In genomic region chr7:83347836-83348482, GRCh38 we compare ENCODE assay signal across 13 cellular contexts.
A peak's percentile ranks its signal among the peaks of the same experiment; 100 is the strongest.
DNase-seq lines count a peak whose midpoint lies in the region; ATAC-seq, FAIRE-seq and TF ChIP-seq lines count a peak whose summit lies in the region.
"Had no signal": no experiment of that assay in that cellular context is flagged by ENCODE, and none has a peak within 500 bp of the region (broad histone marks: within the 10 kb centered on the region; RNA-seq: fewer than 3 reads in every experiment).

No MANE protein-coding gene starts in this region.

- H3K4me1 ChIP-seq in trophoblast cell (ENCODE audit: control insufficient read depth in 1 of 2, insufficient read depth in 2 of 2, low read length in 2 of 2) = no peaks in the 10 kb centered on the region

- H3K27ac Mint-ChIP-seq in type B pancreatic cell = no peak overlapping the region
- H3K27ac Mint-ChIP-seq: stimulated activated naive B cell treated with anti-CD40 and anti-IgM and Interleukin-4, amounts not matched to agents 10 μg/mL and 1 μg/mL and 100 μg/mL, for 72 hours; T-helper 2 cell treated with Interferon-gamma antibody and Interleukin-4, amounts not matched to agents 5 μg/mL and 100 μg/mL, for 36 hours had no signal

- no peaks in the 10 kb centered on the region for H3K27me3 Mint-ChIP-seq in type B pancreatic cell
- H3K27me3 Mint-ChIP-seq: stimulated activated naive B cell treated with anti-CD40 and anti-IgM and Interleukin-4, amounts not matched to agents 10 μg/mL and 1 μg/mL and 100 μg/mL, for 72 hours had no signal

- H3K4ac ChIP-seq in trophoblast cell (ENCODE audit: low read depth, low read length) = no peak overlapping the region

- no peak overlapping the region for H4K8ac ChIP-seq in trophoblast cell (ENCODE audit: low read depth, low read length)

- no peaks in the 10 kb centered on the region for H3K9me3 ChIP-seq in trophoblast cell (ENCODE audit: insufficient read depth, low read depth, low read length)

- H2BK5ac ChIP-seq in trophoblast cell (ENCODE audit: low read depth, low read length, poor library complexity) = no peak overlapping the region

- H3K36me3 Mint-ChIP-seq in type B pancreatic cell = no peaks in the 10 kb centered on the region
- H3K36me3 Mint-ChIP-seq: stimulated activated naive B cell treated with anti-CD40 and anti-IgM and Interleukin-4, amounts not matched to agents 10 μg/mL and 1 μg/mL and 100 μg/mL, for 72 hours had no signal

- peak; percentile 24 for DNase-seq in GM04503 (ENCODE audit: low read depth)
- DNase-seq in RCC 7860 (ENCODE audit: low spot score) = peak; percentile 39
- DNase-seq in fibroblast of mammary gland (ENCODE audit: low read depth) = peak; percentile 46
- DNase-seq in trophoblast cell = peak; percentile 55 to 75
- no peak for DNase-seq in activated CD8-positive, alpha-beta memory T cell treated with anti-CD3 and anti-CD28 coated beads, Interleukin-2, amount 50 U/mL, for 4 hours
- no peak for DNase-seq in NCI-H1105 (lab: John Stamatoyannopoulos, UW)
- DNase-seq in type B pancreatic cell (ENCODE audit: extremely low spot score, unreplicated experiment) = no peak
- DNase-seq: activated T-cell treated with anti-CD3 and anti-CD28 coated beads, Interleukin-2, amount 50 U/mL, for 4 hours; NCI-H446 treated with DMSO at 0.1 percent for 48 hours; stimulated activated naive B cell treated with anti-CD40 and anti-IgM and Interleukin-4, amounts not matched to agents 10 μg/mL and 1 μg/mL and 100 μg/mL, for 72 hours had no signal

- TF ChIP-seq CTCF in fibroblast of mammary gland (conservative IDR thresholded peaks at IDR 0.05; ENCODE audit: control insufficient read depth, insufficient read depth, low read depth, low read length) = no peak
- no peak for TF ChIP-seq CTCF in type B pancreatic cell (conservative IDR thresholded peaks at IDR 0.05)

- H3K4me2 ChIP-seq in trophoblast cell (ENCODE audit: low read length) = no peak overlapping the region

- no peak for FAIRE-seq in RCC 7860 (lab: Jason Lieb, UNC)
- FAIRE-seq: GM19239 had no signal

- no peak overlapping the region for H3K4me3 Mint-ChIP-seq in type B pancreatic cell
- H3K4me3 Mint-ChIP-seq: activated T-cell treated with anti-CD3 and anti-CD28 coated beads, Interleukin-2, amount 50 U/mL, for 4 hours; stimulated activated naive B cell treated with anti-CD40 and anti-IgM and Interleukin-4, amounts not matched to agents 10 μg/mL and 1 μg/mL and 100 μg/mL, for 72 hours; T-helper 2 cell treated with Interferon-gamma antibody and Interleukin-4, amounts not matched to agents 5 μg/mL and 100 μg/mL, for 36 hours had no signal

- H3K4me1 Mint-ChIP-seq in type B pancreatic cell (ENCODE audit: unreplicated experiment) = no peaks in the 10 kb centered on the region
- H3K4me1 Mint-ChIP-seq: stimulated activated naive B cell treated with anti-CD40 and anti-IgM and Interleukin-4, amounts not matched to agents 10 μg/mL and 1 μg/mL and 100 μg/mL, for 72 hours had no signal

- no peak overlapping the region for H2AK5ac ChIP-seq in trophoblast cell (ENCODE audit: low read length)

- no peak overlapping the region for H4K91ac ChIP-seq in trophoblast cell (ENCODE audit: low read depth, low read length)

- H3K79me1 ChIP-seq in trophoblast cell (ENCODE audit: low read length) = no peaks in the 10 kb centered on the region

- no CpG with 5 or more reads among the region's 5 CpGs for WGBS in trophoblast cell (ENCODE audit: extremely low coverage, insufficient coverage, insufficient read length)

- H3K79me2 ChIP-seq in trophoblast cell (ENCODE audit: control insufficient read depth, insufficient read depth, low read length, poor library complexity) = no peaks in the 10 kb centered on the region

- peaks cover 5% of the 10 kb centered on the region for H3K9me3 Mint-ChIP-seq in type B pancreatic cell

- no peak overlapping the region for H3K9ac ChIP-seq in trophoblast cell (ENCODE audit: low read length)

- no peak overlapping the region for H4K12ac ChIP-seq in trophoblast cell (ENCODE audit: low read depth, low read length)

- no peak overlapping the region for H3K27ac ChIP-seq in trophoblast cell (ENCODE audit: low read depth, low read length)

- ATAC-seq in GM21381 (IDR thresholded peaks at IDR 0.05; ENCODE audit: unreplicated experiment) = no peak
- ATAC-seq: activated T-cell treated with anti-CD3 and anti-CD28 coated beads, Interleukin-2, amount 50 U/mL, for 4 hours; stimulated activated naive B cell treated with anti-CD40 and anti-IgM and Interleukin-4, amounts not matched to agents 10 μg/mL and 1 μg/mL and 100 μg/mL, for 72 hours had no signal

- no peak overlapping the region for H3K14ac ChIP-seq in trophoblast cell (ENCODE audit: low read length)

- no peak overlapping the region for H2BK12ac ChIP-seq in trophoblast cell (ENCODE audit: low read length)

- no peak overlapping the region for H3K4me3 ChIP-seq in fibroblast of mammary gland (ENCODE audit: control insufficient read depth, low read depth, low read length)
- H3K4me3 ChIP-seq in trophoblast cell (ENCODE audit: low read depth, low read length) = no peak overlapping the region

- no peaks in the 10 kb centered on the region for H3K27me3 ChIP-seq in trophoblast cell (ENCODE audit: insufficient read depth, low read length)

- no peaks in the 10 kb centered on the region for H3K36me3 ChIP-seq in trophoblast cell (ENCODE audit: control insufficient read depth in 1 of 2, insufficient read depth in 2 of 2, low read length in 2 of 2)

- H2BK120ac ChIP-seq in trophoblast cell (ENCODE audit: insufficient read depth, low read length, poor library complexity) = no peak overlapping the region

- no peak overlapping the region for H2AFZ ChIP-seq in trophoblast cell (ENCODE audit: insufficient read depth, low read length, poor library complexity)

- no peak overlapping the region for H3K23ac ChIP-seq in trophoblast cell (ENCODE audit: low read length)

- H3K18ac ChIP-seq in trophoblast cell (ENCODE audit: low read length) = no peak overlapping the region

Comparison
In these comparisons a context has a peak if more than half of its experiments do, and no peak if none do; other contexts are left out.
1. DNase-seq: peak in GM04503 (single experiment), RCC 7860 (single experiment), fibroblast of mammary gland (single experiment) and trophoblast cell (2 of 2); none in activated CD8-positive, alpha-beta memory T cell treated with anti-CD3 and anti-CD28 coated beads, Interleukin-2, amount 50 U/mL, for 4 hours (single experiment), NCI-H1105 (single experiment) and type B pancreatic cell (single experiment).